8 cellular contexts compared by ENCODE assay signal in genomic region chr12:6753772-6754356, GRCh38. TPM values are rescaled to one million over a fixed set of nuclear protein-coding genes. Genes with fewer than 3 reads are reported as not detected.
DNase-seq lines count a peak whose midpoint lies in the region; ATAC-seq and TF ChIP-seq lines count a peak whose summit lies in the region.

No MANE protein-coding gene starts in this region.

- POLR2A ChIA-PET in activated CD4-positive, alpha-beta T cell treated with anti-CD3 and anti-CD28 coated beads for 36 hours (lab: Charles Lee) = interaction anchor here (1.0 to 3.0 kb wide), 6 partner anchors 12 to 98 kb away, joined by 3 to 16 read pairs (median 4); partner anchors contain the start of genes CD4, COPS7A, PTMS and USP5

- peak overlapping the region in 4 of 5 donors; percentile 6 to 98 (median 49) for H3K9ac ChIP-seq in subcutaneous abdominal adipose tissue (ENCODE audit: low read length in 5 of 5)

- H3K4me3 ChIP-seq in kidney epithelial cell (ENCODE audit: low read depth, low read length) = no peak overlapping the region
- H3K4me3 ChIP-seq in subcutaneous abdominal adipose tissue (ENCODE audit: low read depth in 1 of 5, low read length in 5 of 5) = peak overlapping the region in 2 of 5 donors; percentile 26 to 90
- H3K4me3 ChIP-seq in brain microvascular endothelial cell (ENCODE audit: low read depth, low read length) = no peak overlapping the region

- no peaks in the 10 kb centered on the region for H3K27me3 Mint-ChIP-seq in activated CD4-positive, alpha-beta T cell treated with anti-CD3 and anti-CD28 coated beads for 36 hours
- no peaks in the 10 kb centered on the region for H3K27me3 Mint-ChIP-seq in activated T-helper 17 cell treated with anti-CD3 and anti-CD28 coated beads, Interleukin-2, amount 50 U/mL, for 72 hours

- peak overlapping the region; percentile 87 for H3K4me3 Mint-ChIP-seq in activated CD4-positive, alpha-beta T cell treated with anti-CD3 and anti-CD28 coated beads for 36 hours
- peak overlapping the region; percentile 91 for H3K4me3 Mint-ChIP-seq in activated T-helper 17 cell treated with anti-CD3 and anti-CD28 coated beads, Interleukin-2, amount 50 U/mL, for 72 hours

- in situ Hi-C loops in brain microvascular endothelial cell (cut with HindIII; ENCODE audit: low pct_ligation_motif_present, low sequenced_read_pairs) = no loop called here

- H3K9me3 ChIP-seq in subcutaneous abdominal adipose tissue (ENCODE audit: control insufficient read depth in 5 of 5, low read length in 5 of 5) = no peaks in the 10 kb centered on the region

- H3K27me3 ChIP-seq in kidney epithelial cell (ENCODE audit: control insufficient read depth, insufficient read depth, low read length) (no peaks in the 10 kb centered on the region), subcutaneous abdominal adipose tissue (ENCODE audit: control insufficient read depth in 5 of 5, insufficient read depth in 4 of 5, low read length in 5 of 5) (no peaks in the 10 kb centered on the region), brain microvascular endothelial cell (replicated peaks) (no peaks in the 10 kb centered on the region)

- TF ChIP-seq CTCF in kidney epithelial cell (IDR thresholded peaks at IDR 0.05; ENCODE audit: insufficient read depth, low read length, poor library complexity, severe bottlenecking) (peak; percentile 97), brain microvascular endothelial cell (IDR thresholded peaks at IDR 0.05; ENCODE audit: low read depth, low read length, missing control alignments) (no peak)

- H3K27ac ChIP-seq in subcutaneous abdominal adipose tissue (ENCODE audit: low read depth, low read length) (peak overlapping the region; percentile 99), brain microvascular endothelial cell (no peak overlapping the region)

- peak overlapping the region; percentile 97 for H3K27ac Mint-ChIP-seq in activated CD4-positive, alpha-beta T cell treated with anti-CD3 and anti-CD28 coated beads for 36 hours
- H3K27ac Mint-ChIP-seq in activated T-helper 17 cell treated with anti-CD3 and anti-CD28 coated beads, Interleukin-2, amount 50 U/mL, for 72 hours = peak overlapping the region; percentile 96

- H3K36me3 ChIP-seq in kidney epithelial cell (ENCODE audit: control insufficient read depth, insufficient read depth, low read length) (no peaks in the 10 kb centered on the region), subcutaneous abdominal adipose tissue (ENCODE audit: control insufficient read depth in 5 of 5, insufficient read depth in 5 of 5, low read length in 5 of 5) (peaks cover 5 to 32% (median 27%) of the 10 kb centered on the region in 5 donors), brain microvascular endothelial cell (replicated peaks) (peaks cover 29% of the 10 kb centered on the region)

- H3K36me3 Mint-ChIP-seq in activated CD4-positive, alpha-beta T cell treated with anti-CD3 and anti-CD28 coated beads for 36 hours (ENCODE audit: low read depth) = peaks cover 22% of the 10 kb centered on the region
- H3K36me3 Mint-ChIP-seq in activated T-helper 17 cell treated with anti-CD3 and anti-CD28 coated beads, Interleukin-2, amount 50 U/mL, for 72 hours (ENCODE audit: low read depth) = peaks cover 47% of the 10 kb centered on the region

- H3K9me3 Mint-ChIP-seq in activated CD4-positive, alpha-beta T cell treated with anti-CD3 and anti-CD28 coated beads for 36 hours (ENCODE audit: low read depth) = no peaks in the 10 kb centered on the region
- H3K9me3 Mint-ChIP-seq in activated T-helper 17 cell treated with anti-CD3 and anti-CD28 coated beads, Interleukin-2, amount 50 U/mL, for 72 hours = no peaks in the 10 kb centered on the region

- peaks cover 10 to 31% (median 20%) of the 10 kb centered on the region in 5 donors for H3K4me1 ChIP-seq in subcutaneous abdominal adipose tissue (ENCODE audit: control insufficient read depth in 5 of 5, insufficient read depth in 5 of 5, low read length in 5 of 5)

- CTCF ChIA-PET in activated CD4-positive, alpha-beta T cell treated with anti-CD3 and anti-CD28 coated beads for 36 hours (lab: Charles Lee) = interaction anchor here (0.6 to 4.1 kb wide), 32 partner anchors 11 to 391 kb away, joined by 3 to 54 read pairs (median 6); partner anchors contain the start of genes CD4, COPS7A, GPR162 and LAG3

- H3K4me1 Mint-ChIP-seq in activated CD4-positive, alpha-beta T cell treated with anti-CD3 and anti-CD28 coated beads for 36 hours = peaks cover 32% of the 10 kb centered on the region
- H3K4me1 Mint-ChIP-seq in activated T-helper 17 cell treated with anti-CD3 and anti-CD28 coated beads, Interleukin-2, amount 50 U/mL, for 72 hours = peaks cover 20% of the 10 kb centered on the region

- ATAC-seq in activated CD4-positive, alpha-beta T cell treated with anti-CD3 and anti-CD28 coated beads for 36 hours = no peak
- ATAC-seq in activated T-helper 17 cell treated with anti-CD3 and anti-CD28 coated beads, Interleukin-2, amount 50 U/mL, for 72 hours (replicated peaks) = no peak

- no peak for DNase-seq in activated CD4-positive, alpha-beta T cell treated with anti-CD3 and anti-CD28 coated beads for 36 hours
- no peak for DNase-seq in activated CD4-positive, alpha-beta T cell treated with anti-CD3 and anti-CD28 coated beads, Interleukin-2, amount 50 U/mL, for 4 hours
- DNase-seq in kidney epithelial cell (ENCODE audit: low read depth) (no peak), brain microvascular endothelial cell (no peak), UCSD-AML1 (lab: John Stamatoyannopoulos, UW; ENCODE audit: unreplicated experiment) (no peak)
- DNase-seq in effector CD4-positive, alpha-beta T cell = no peak

- intact Hi-C loops in activated CD4-positive, alpha-beta T cell treated with anti-CD3 and anti-CD28 coated beads for 36 hours (cut with DNase I, micrococcal nuclease) = loop anchor here (1.0 to 5.0 kb wide), 14 partner anchors 12 to 216 kb away; partner anchors contain the start of genes ZNF384 (in 2 of the 2), CHD4 (in 1 of the 2), COPS7A (in 1 of the 2) and EMG1 (in 1 of the 2)

RNA-seq across cellular contexts. Expression of gene MLF2, which starts 0.9 kb away (rescaled TPM):
- total RNA-seq in activated CD4-positive, alpha-beta T cell treated with anti-CD3 and anti-CD28 coated beads for 36 hours = 100 to 1,000 TPM; 142 to 144 TPM
- 100 to 1,000 TPM; 132 to 279 TPM for total RNA-seq in activated T-helper 17 cell treated with anti-CD3 and anti-CD28 coated beads, Interleukin-2, amount 50 U/mL, for 72 hours
- total RNA-seq in kidney epithelial cell = 190 and 216 TPM in 2 replicates

RNA-seq across cellular contexts. Expression of gene PTMS, which starts 12.3 kb away (rescaled TPM):
- total RNA-seq in activated CD4-positive, alpha-beta T cell treated with anti-CD3 and anti-CD28 coated beads for 36 hours = 100 to 1,000 TPM in 1 of 2 experiments, 10 to 100 TPM in 1; 62.2 to 105 TPM
- 100 to 1,000 TPM in 1 of 2 donors, 10 to 100 TPM in 1; 71.3 to 161 TPM for total RNA-seq in activated T-helper 17 cell treated with anti-CD3 and anti-CD28 coated beads, Interleukin-2, amount 50 U/mL, for 72 hours
- 169 and 193 TPM in 2 replicates for total RNA-seq in kidney epithelial cell

RNA-seq across cellular contexts. Expression of gene LAG3, which starts 18.5 kb away (rescaled TPM):
- total RNA-seq in activated CD4-positive, alpha-beta T cell treated with anti-CD3 and anti-CD28 coated beads for 36 hours = 10 to 100 TPM; 88.2 to 93.9 TPM
- total RNA-seq in activated T-helper 17 cell treated with anti-CD3 and anti-CD28 coated beads, Interleukin-2, amount 50 U/mL, for 72 hours = 100 to 1,000 TPM in 1 of 2 donors, 10 to 100 TPM in 1; 45.6 to 206 TPM
- total RNA-seq in kidney epithelial cell = not detected in 2 replicates

RNA-seq across cellular contexts. Expression of gene COPS7A, which starts 30.0 kb away (rescaled TPM):
- total RNA-seq in activated CD4-positive, alpha-beta T cell treated with anti-CD3 and anti-CD28 coated beads for 36 hours = 10 to 100 TPM; 38.3 to 41.6 TPM
- total RNA-seq in activated T-helper 17 cell treated with anti-CD3 and anti-CD28 coated beads, Interleukin-2, amount 50 U/mL, for 72 hours = 10 to 100 TPM; 36.5 to 38.7 TPM
- 65.2 and 69.1 TPM in 2 replicates for total RNA-seq in kidney epithelial cell

RNA-seq across cellular contexts. Expression of gene CD4, which starts 35.5 kb away (rescaled TPM):
- 100 to 1,000 TPM; 206 to 211 TPM for total RNA-seq in activated CD4-positive, alpha-beta T cell treated with anti-CD3 and anti-CD28 coated beads for 36 hours
- total RNA-seq in activated T-helper 17 cell treated with anti-CD3 and anti-CD28 coated beads, Interleukin-2, amount 50 U/mL, for 72 hours = 100 to 1,000 TPM; 224 to 261 TPM
- total RNA-seq in kidney epithelial cell = 0.08 TPM in 1 of 2 replicates, not detected in the other

Comparison
In these comparisons a context has a peak if more than half of its experiments do, and no peak if none do; other contexts are left out.
1. RNA of gene LAG3, which starts 18.5 kb away (total RNA-seq): 45.6 to 206 TPM in activated T-helper 17 cell treated with anti-CD3 and anti-CD28 coated beads, Interleukin-2, amount 50 U/mL, for 72 hours and 88.2 to 93.9 TPM in activated CD4-positive, alpha-beta T cell treated with anti-CD3 and anti-CD28 coated beads for 36 hours; not detected in kidney epithelial cell; every median in the first group is over 10 times any median in the second.